20 cellular contexts compared by ENCODE assay signal in the genomic region with DNA sequence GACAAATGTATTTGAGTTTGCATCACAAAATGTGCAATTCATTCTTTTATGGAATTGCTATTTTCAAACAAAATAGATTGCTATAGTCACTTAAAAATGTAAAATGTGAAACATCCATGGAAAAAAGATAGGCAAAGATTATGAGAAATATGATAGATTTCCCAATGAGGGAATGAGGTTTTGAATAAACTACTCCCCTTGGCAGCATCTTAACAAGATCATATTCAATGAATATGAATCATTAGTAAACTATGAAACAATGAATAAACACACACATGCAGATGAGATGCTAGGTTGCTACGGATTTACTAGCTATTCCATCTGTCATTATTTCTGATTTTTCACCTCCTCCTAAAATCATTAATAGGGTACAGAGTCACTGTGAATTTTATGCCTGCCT.
DNase-seq lines count a peak whose midpoint lies in the region; ATAC-seq, FAIRE-seq and TF ChIP-seq lines count a peak whose summit lies in the region.
"Had no signal": no experiment of that assay in that cellular context is flagged by ENCODE, and none has a peak within 500 bp of the region (broad histone marks: within the 10 kb centered on the region; RNA-seq: fewer than 3 reads in every experiment).

No MANE protein-coding gene starts in this region.

- no peak overlapping the region for H4K5ac ChIP-seq in mesendoderm (ENCODE audit: low read length)

- WGBS in mesendoderm (ENCODE audit: extremely low coverage, insufficient coverage, low lambda C conversion rate): no CpG with 5 or more reads among the region's 1 CpG

- no peak for ATAC-seq in GM18519 (IDR thresholded peaks at IDR 0.05; ENCODE audit: low FRiP score, unreplicated experiment)
- ATAC-seq: CD8-positive, alpha-beta T cell; GM12878; GM23338 had no signal

- no peak overlapping the region for H3K18ac ChIP-seq in mesendoderm (ENCODE audit: low read length)

- H2BK15ac ChIP-seq in mesendoderm (replicated peaks; ENCODE audit: low read depth): no peak overlapping the region

- H3K4me3 ChIP-seq in mesendoderm (ENCODE audit: low read length): no peak overlapping the region
- H3K4me3 ChIP-seq: BLaER1, GM12878, GM23338 had no signal

- no peak overlapping the region for H2AK5ac ChIP-seq in mesendoderm (ENCODE audit: low read length)

- H3K27me3 ChIP-seq in mesendoderm (ENCODE audit: insufficient read depth, low read length, poor library complexity): no peaks in the 10 kb centered on the region
- H3K27me3 ChIP-seq: BLaER1 had no signal

- no peak overlapping the region for H3K4ac ChIP-seq in mesendoderm (ENCODE audit: low read depth, low read length)

- no peak overlapping the region for H3K23ac ChIP-seq in mesendoderm (ENCODE audit: low read length)

- H3K4me2 ChIP-seq in mesendoderm (ENCODE audit: low read length): no peak overlapping the region
- H3K4me2 ChIP-seq: BLaER1, GM23338 had no signal

- no peak overlapping the region for H4K8ac ChIP-seq in mesendoderm (ENCODE audit: low read depth, low read length)

- DNase-seq in D721Med (ENCODE audit: insufficient read length, low spot score) (no peak), NCI-H226 (peak; percentile 29), amniotic epithelial cell (ENCODE audit: low read depth) (peak; percentile 73), fibroblast of gingiva (ENCODE audit: low read depth) (peak; percentile 7), mesendoderm (no peak)
- DNase-seq in central memory CD4-positive, alpha-beta T cell: no peak
- DNase-seq: Caco-2; CD4-positive, CD25-positive, alpha-beta regulatory T cell; CD8-positive, alpha-beta T cell; DMS 273 treated with DMSO at 0.1 percent for 48 hours; DMS79; EL; GDM1; H9 had no signal

- no peak overlapping the region for H3K9ac ChIP-seq in mesendoderm (ENCODE audit: low read length)
- H3K9ac ChIP-seq: BLaER1 had no signal

- H2BK120ac ChIP-seq in mesendoderm (ENCODE audit: low read depth, low read length): no peak overlapping the region

- peak; percentile 84 for FAIRE-seq in D721Med (lab: Jason Lieb, UNC)
- FAIRE-seq: GM12878 had no signal

- no peak overlapping the region for H3K27ac ChIP-seq in mesendoderm (ENCODE audit: low read depth, low read length)
- H3K27ac ChIP-seq: 22Rv1, BLaER1, C4-2B had no signal

- no peak overlapping the region for H3K56ac ChIP-seq in mesendoderm (ENCODE audit: low read length)

- no peaks in the 10 kb centered on the region for H3K79me1 ChIP-seq in mesendoderm (ENCODE audit: low read length)

- TF ChIP-seq CTCF in D721Med (IDR thresholded peaks at IDR 0.05; ENCODE audit: insufficient read depth, missing control alignments): no peak

- no peaks in the 10 kb centered on the region for H3K36me3 ChIP-seq in mesendoderm (ENCODE audit: control insufficient read depth, insufficient read depth, low read length)
- H3K36me3 ChIP-seq: BLaER1 had no signal

- no peak overlapping the region for H2BK5ac ChIP-seq in mesendoderm (ENCODE audit: low read length)

- H3K79me2 ChIP-seq in mesendoderm (ENCODE audit: control insufficient read depth, insufficient read depth, low read length): no peaks in the 10 kb centered on the region

- H3K4me1 ChIP-seq in mesendoderm (ENCODE audit: control insufficient read depth, low read depth, low read length): no peaks in the 10 kb centered on the region
- H3K4me1 ChIP-seq: BLaER1 had no signal

Comparison
In these comparisons a context has a peak if more than half of its experiments do, and no peak if none do; other contexts are left out.
1. DNase-seq: peak in NCI-H226 (single experiment), amniotic epithelial cell (single experiment) and fibroblast of gingiva (single experiment); none in D721Med (single experiment), central memory CD4-positive, alpha-beta T cell (single experiment) and mesendoderm (single experiment).